Comparison of ENCODE assay signal across 18 cellular contexts in the genomic region with DNA sequence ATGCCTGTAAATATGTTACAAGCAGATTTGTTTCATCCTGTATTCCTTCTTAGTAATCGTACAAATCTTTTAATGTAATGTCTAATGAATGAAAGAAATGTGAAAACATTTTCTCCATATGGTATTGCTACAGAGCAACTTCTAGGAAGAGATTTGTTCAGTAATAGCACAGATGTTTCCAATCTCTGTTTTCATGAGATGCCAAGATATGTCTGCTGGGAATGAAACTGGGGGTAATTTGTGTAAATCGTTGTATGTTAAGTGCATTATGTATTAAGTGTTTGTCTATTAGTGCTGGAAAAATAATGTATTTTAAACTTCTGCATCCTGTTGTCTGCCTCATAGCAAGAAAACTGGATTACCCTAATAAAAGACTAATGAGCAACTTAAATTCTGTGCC.
"Had no signal": no experiment of that assay in that cellular context is flagged by ENCODE, and none has a peak within 500 bp of the region (broad histone marks: within the 10 kb centered on the region; RNA-seq: fewer than 3 reads in every experiment).

No MANE protein-coding gene starts in this region.

- H3K36me3 Mint-ChIP-seq: naive B cell; stimulated activated naive B cell treated with anti-CD40 and anti-IgM and Interleukin-4, amounts not matched to agents 10 μg/mL and 1 μg/mL and 100 μg/mL, for 72 hours had no signal

- H3K4me1 Mint-ChIP-seq: activated B cell treated with CpG ODN at 0.5 μM for 24 hours; naive B cell; stimulated activated naive B cell treated with anti-CD40 and anti-IgM and Interleukin-4, amounts not matched to agents 10 μg/mL and 1 μg/mL and 100 μg/mL, for 72 hours had no signal

- H3K4me3 ChIP-seq: breast epithelium, tibial artery had no signal

- DNase-seq: activated B cell treated with CpG ODN at 0.5 μM for 24 hours; activated CD4-positive, alpha-beta T cell treated with anti-CD3 and anti-CD28 coated beads for 48 hours; activated CD8-positive, alpha-beta memory T cell treated with anti-CD3 and anti-CD28 coated beads, Interleukin-2, amount 50 U/mL, for 4 hours; activated CD8-positive, alpha-beta T cell treated with anti-CD3 and anti-CD28 coated beads for 36 hours; activated effector memory CD4-positive, alpha-beta T cell treated with anti-CD3 and anti-CD28 coated beads, Interleukin-2, amount 50 U/mL, for 16 hours; activated T-cell treated with anti-CD3 and anti-CD28 coated beads, Interleukin-2, amount 50 U/mL, for 48 hours; aorta; cerebellar nuclear complex; head of caudate nucleus; left colon; naive B cell; stimulated activated CD4-positive, alpha-beta T cell treated with anti-CD3 and anti-CD28 coated beads, Interleukin-15, amount 100 ng/mL, for 24 hours; stimulated activated CD4-positive, alpha-beta T cell treated with anti-CD3 and anti-CD28 coated beads, Interleukin-4, amount 100 ng/mL, for 1 hour; stimulated activated naive B cell treated with anti-CD40 and anti-IgM and Interleukin-4, amounts not matched to agents 10 μg/mL and 1 μg/mL and 100 μg/mL, for 72 hours; tibial artery had no signal

- ATAC-seq: activated CD8-positive, alpha-beta T cell treated with anti-CD3 and anti-CD28 coated beads for 36 hours; left colon; stimulated activated naive B cell treated with anti-CD40 and anti-IgM and Interleukin-4, amounts not matched to agents 10 μg/mL and 1 μg/mL and 100 μg/mL, for 72 hours had no signal

- H3K27ac Mint-ChIP-seq: activated B cell treated with CpG ODN at 0.5 μM for 24 hours; activated CD8-positive, alpha-beta T cell treated with anti-CD3 and anti-CD28 coated beads for 36 hours; dendritic cell treated with granulocyte-macrophage colony-stimulating factor and Interleukin-4, amounts not matched to agents 40 ng/mL and 50 ng/mL, for 4 days; stimulated activated naive B cell treated with anti-CD40 and anti-IgM and Interleukin-4, amounts not matched to agents 10 μg/mL and 1 μg/mL and 100 μg/mL, for 72 hours; T-helper 2 cell treated with Interferon-gamma antibody and Interleukin-4, amounts not matched to agents 5 μg/mL and 100 μg/mL, for 36 hours had no signal

- H3K27me3 Mint-ChIP-seq: activated B cell treated with CpG ODN at 0.5 μM for 24 hours; activated CD8-positive, alpha-beta T cell treated with anti-CD3 and anti-CD28 coated beads for 36 hours; dendritic cell treated with granulocyte-macrophage colony-stimulating factor and Interleukin-4, amounts not matched to agents 40 ng/mL and 50 ng/mL, for 4 days; naive B cell; stimulated activated naive B cell treated with anti-CD40 and anti-IgM and Interleukin-4, amounts not matched to agents 10 μg/mL and 1 μg/mL and 100 μg/mL, for 72 hours had no signal

- H3K4me3 Mint-ChIP-seq: activated B cell treated with CpG ODN at 0.5 μM for 24 hours; activated CD8-positive, alpha-beta T cell treated with anti-CD3 and anti-CD28 coated beads for 36 hours; dendritic cell treated with granulocyte-macrophage colony-stimulating factor and Interleukin-4, amounts not matched to agents 40 ng/mL and 50 ng/mL, for 4 days; naive B cell; stimulated activated naive B cell treated with anti-CD40 and anti-IgM and Interleukin-4, amounts not matched to agents 10 μg/mL and 1 μg/mL and 100 μg/mL, for 72 hours; T-helper 2 cell treated with Interferon-gamma antibody and Interleukin-4, amounts not matched to agents 5 μg/mL and 100 μg/mL, for 36 hours had no signal
